Comparison of ENCODE assay signal across 12 cellular contexts in the genomic region with DNA sequence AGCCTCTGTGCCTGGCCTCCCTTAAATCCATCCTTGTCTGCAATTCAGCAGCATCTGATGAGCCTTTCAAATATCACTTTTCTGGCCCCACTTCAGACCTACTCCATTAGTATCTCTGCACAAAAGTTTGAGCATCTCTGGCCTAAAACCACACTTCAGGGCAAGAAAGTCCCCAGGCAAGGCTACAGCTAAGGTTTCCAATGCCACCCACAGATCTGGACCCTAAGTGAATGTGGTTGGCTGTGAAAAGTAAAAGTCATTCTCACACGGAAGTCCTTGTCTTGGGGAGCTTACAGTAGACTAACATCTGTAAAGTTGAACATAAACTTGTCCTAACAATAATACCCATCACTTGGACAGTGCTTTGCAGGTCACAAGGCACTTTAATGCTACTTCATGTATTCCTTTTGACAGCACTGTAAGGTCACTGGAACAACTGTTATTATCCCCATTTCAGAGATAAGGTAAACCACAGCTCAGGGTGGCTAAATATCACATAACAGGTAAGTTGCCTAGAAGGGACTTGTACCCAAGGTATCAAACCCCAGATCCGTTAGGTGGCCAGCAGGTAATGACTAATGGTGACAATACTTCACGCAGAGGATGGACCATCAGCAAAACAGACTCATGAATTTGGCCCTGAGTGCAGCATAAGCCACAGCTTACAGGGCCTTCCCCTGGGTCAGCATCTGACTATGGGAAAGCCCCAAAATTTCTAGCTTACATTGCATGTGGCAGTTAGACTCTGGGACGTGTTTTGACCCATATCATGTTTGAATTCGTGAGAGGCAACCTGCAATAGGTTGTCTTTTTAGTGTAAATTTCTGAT.
DNase-seq lines count a peak whose midpoint lies in the region; ATAC-seq, FAIRE-seq and TF ChIP-seq lines count a peak whose summit lies in the region.
"Had no signal": no experiment of that assay in that cellular context is flagged by ENCODE, and none has a peak within 500 bp of the region (broad histone marks: within the 10 kb centered on the region; RNA-seq: fewer than 3 reads in every experiment).

No MANE protein-coding gene starts in this region.

- no peak for TF ChIP-seq EP300 in SK-N-SH (IDR thresholded peaks at IDR 0.05; ENCODE audit: borderline replicate concordance in 1 of 2, low read depth in 1 of 2, low read length in 1 of 2)

- FAIRE-seq in GM18507 (lab: Jason Lieb, UNC) = peak; percentile 85

- TF ChIP-seq CTCF in MM.1S (IDR thresholded peaks at IDR 0.05; ENCODE audit: low read length) (no peak), SK-N-SH (IDR thresholded peaks at IDR 0.05) (no peak)

- no peak for TF ChIP-seq RAD21 in SK-N-SH (IDR thresholded peaks at IDR 0.05; ENCODE audit: low read length)

- H3K9me3 ChIP-seq in MM.1S (replicated peaks; ENCODE audit: insufficient read depth, low read length) = no peaks in the 10 kb centered on the region
- no peaks in the 10 kb centered on the region for H3K9me3 ChIP-seq in SK-N-SH
- H3K9me3 ChIP-seq: body of pancreas had no signal

- H3F3A ChIP-seq in MM.1S (ENCODE audit: insufficient read depth, low read length) (no peaks in the 10 kb centered on the region), SK-N-SH (replicated peaks; ENCODE audit: insufficient read depth) (no peaks in the 10 kb centered on the region)

- ATAC-seq in GM19455 (IDR thresholded peaks at IDR 0.05; ENCODE audit: unreplicated experiment) (peak; percentile 74), HG02938 (IDR thresholded peaks at IDR 0.05; ENCODE audit: unreplicated experiment) (peak; percentile 84)
- ATAC-seq: activated CD8-positive, alpha-beta memory T cell treated with anti-CD3 and anti-CD28 coated beads, Interleukin-2, amount 10 ng/mL, durations not matched to agents 7 days and 5 days; body of pancreas had no signal

- H3K9me2 ChIP-seq in MM.1S (replicated peaks; ENCODE audit: insufficient read depth, low read length) = no peaks in the 10 kb centered on the region
- H3K9me2 ChIP-seq in SK-N-SH = no peaks in the 10 kb centered on the region

- H4K20me1 ChIP-seq in MM.1S (ENCODE audit: insufficient read depth, low read length) (no peaks in the 10 kb centered on the region), SK-N-SH (ENCODE audit: insufficient read depth) (no peaks in the 10 kb centered on the region)

- H3K79me2 ChIP-seq in MM.1S (ENCODE audit: low read length) (no peaks in the 10 kb centered on the region), SK-N-SH (ENCODE audit: insufficient read depth) (no peaks in the 10 kb centered on the region)

- 31% methylated on average over 5 of the region's 5 CpGs for WGBS in SK-N-SH (ENCODE audit: low lambda C conversion rate)

- DNase-seq in GM18507 (ENCODE audit: extremely low spot score, insufficient read length, low read depth) = peak; percentile 12
- DNase-seq in MM.1S = peak; percentile 83
- DNase-seq in NCI-H187 treated with DMSO at 0.1 percent for 48 hours (lab: John Stamatoyannopoulos, UW) = no peak
- DNase-seq in NCI-H2107 (lab: John Stamatoyannopoulos, UW) = no peak
- DNase-seq in NCI-H2196 (lab: John Stamatoyannopoulos, UW; ENCODE audit: unreplicated experiment) = no peak
- DNase-seq in SK-N-SH = no peak
- DNase-seq: activated CD8-positive, alpha-beta memory T cell treated with anti-CD3 and anti-CD28 coated beads, Interleukin-2, amount 10 ng/mL, durations not matched to agents 7 days and 5 days; body of pancreas; CD4-positive, alpha-beta memory T cell; NCI-H446 had no signal

- H3K4me3 ChIP-seq in MM.1S (ENCODE audit: low read length) = no peak overlapping the region
- H3K4me3 ChIP-seq in SK-N-SH (ENCODE audit: low read depth in 2 of 2, low read length in 1 of 2) = no peak overlapping the region
- H3K4me3 ChIP-seq: body of pancreas had no signal

- H2AFZ ChIP-seq in MM.1S (ENCODE audit: low read length) (no peak overlapping the region), SK-N-SH (ENCODE audit: low read depth) (no peak overlapping the region)

- CTCF ChIA-PET in SK-N-SH (lab: Yijun Ruan, JAX) = interaction anchor here (0.6 to 3.5 kb wide), 5 partner anchors 19 to 449 kb away, joined by 3 to 12 read pairs (median 3); partner anchors contain the start of gene KCNH1

- H3K9ac ChIP-seq in MM.1S (ENCODE audit: low read length) = no peak overlapping the region
- no peak overlapping the region for H3K9ac ChIP-seq in SK-N-SH

- H3K27me3 ChIP-seq in MM.1S (replicated peaks; ENCODE audit: insufficient read depth, low read length) = no peaks in the 10 kb centered on the region
- H3K27me3 ChIP-seq in SK-N-SH (ENCODE audit: insufficient read depth) = no peaks in the 10 kb centered on the region
- H3K27me3 ChIP-seq: body of pancreas had no signal

- peak overlapping the region; percentile 13; the same call in 1 of the 2 replicates for H3K4me2 ChIP-seq in MM.1S (ENCODE audit: low read depth, low read length)
- no peak overlapping the region for H3K4me2 ChIP-seq in SK-N-SH

- POLR2A ChIA-PET in SK-N-SH (lab: Yijun Ruan, JAX) = no interaction called here

- no peak overlapping the region; the same call in 1 of the 2 replicates for H3K27ac ChIP-seq in MM.1S (ENCODE audit: low read length)
- no peak overlapping the region for H3K27ac ChIP-seq in SK-N-SH (ENCODE audit: low read depth in 2 of 2, low read length in 1 of 2)
- H3K27ac ChIP-seq: body of pancreas had no signal

- H3K4me1 ChIP-seq in MM.1S (ENCODE audit: low read length) (peaks cover 23% of the 10 kb centered on the region), SK-N-SH (ENCODE audit: control insufficient read depth in 1 of 2, insufficient read depth in 2 of 2, low read depth in 1 of 2, low read length in 1 of 2) (peaks cover 0 to 14% of the 10 kb centered on the region in 2 experiments; a peak in 1 of 4 replicates)
- H3K4me1 ChIP-seq: body of pancreas had no signal

- H3K36me3 ChIP-seq in MM.1S (replicated peaks; ENCODE audit: insufficient read depth, low read length) (no peaks in the 10 kb centered on the region), SK-N-SH (replicated peaks in 1 of 2; ENCODE audit: control insufficient read depth in 1 of 2, insufficient read depth in 2 of 2, low read length in 1 of 2) (no peaks in the 10 kb centered on the region)

TF ChIP-seq in SK-N-SH, 30 proteins besides CTCF, POLR2A, EP300 and RAD21 (continues in another document):
- TF ChIP-seq JUND (IDR thresholded peaks at IDR 0.05) (no peak), TCF12 (IDR thresholded peaks at IDR 0.05) (no peak), MEF2A (IDR thresholded peaks at IDR 0.05; ENCODE audit: borderline replicate concordance, low read depth) (no peak), SMC3 (IDR thresholded peaks at IDR 0.05; ENCODE audit: low read depth, low read length) (no peak), USF2 (IDR thresholded peaks at IDR 0.05; ENCODE audit: borderline replicate concordance, low read depth, low read length) (no peak), NRF1 (IDR thresholded peaks at IDR 0.05; ENCODE audit: low read depth, low read length) (no peak), RCOR1 (IDR thresholded peaks at IDR 0.05; ENCODE audit: low read length) (no peak), RXRA (IDR thresholded peaks at IDR 0.05; ENCODE audit: borderline replicate concordance, low read depth) (no peak), FOSL2 (IDR thresholded peaks at IDR 0.05; ENCODE audit: borderline replicate concordance, low read depth) (no peak), TAF1 (IDR thresholded peaks at IDR 0.05; ENCODE audit: borderline replicate concordance, low read depth, low read length) (no peak), FOXM1 (IDR thresholded peaks at IDR 0.05; ENCODE audit: low read depth) (no peak)
- TF ChIP-seq, protein P1, sequence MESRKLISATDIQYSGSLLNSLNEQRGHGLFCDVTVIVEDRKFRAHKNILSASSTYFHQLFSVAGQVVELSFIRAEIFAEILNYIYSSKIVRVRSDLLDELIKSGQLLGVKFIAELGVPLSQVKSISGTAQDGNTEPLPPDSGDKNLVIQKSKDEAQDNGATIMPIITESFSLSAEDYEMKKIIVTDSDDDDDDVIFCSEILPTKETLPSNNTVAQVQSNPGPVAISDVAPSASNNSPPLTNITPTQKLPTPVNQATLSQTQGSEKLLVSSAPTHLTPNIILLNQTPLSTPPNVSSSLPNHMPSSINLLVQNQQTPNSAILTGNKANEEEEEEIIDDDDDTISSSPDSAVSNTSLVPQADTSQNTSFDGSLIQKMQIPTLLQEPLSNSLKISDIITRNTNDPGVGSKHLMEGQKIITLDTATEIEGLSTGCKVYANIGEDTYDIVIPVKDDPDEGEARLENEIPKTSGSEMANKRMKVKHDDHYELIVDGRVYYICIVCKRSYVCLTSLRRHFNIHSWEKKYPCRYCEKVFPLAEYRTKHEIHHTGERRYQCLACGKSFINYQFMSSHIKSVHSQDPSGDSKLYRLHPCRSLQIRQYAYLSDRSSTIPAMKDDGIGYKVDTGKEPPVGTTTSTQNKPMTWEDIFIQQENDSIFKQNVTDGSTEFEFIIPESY (IDR thresholded peaks at IDR 0.05; ENCODE audit: borderline replicate concordance, low read depth) = no peak

Comparison
In these comparisons a context has a peak if more than half of its experiments do, and no peak if none do; other contexts are left out.
1. DNase-seq: peak in GM18507 (single experiment) and MM.1S (single experiment); none in NCI-H187 treated with DMSO at 0.1 percent for 48 hours (single experiment), NCI-H2107 (single experiment), NCI-H2196 (single experiment) and SK-N-SH (single experiment).